ENCODE assay signal across 8 cellular contexts in the genomic region with DNA sequence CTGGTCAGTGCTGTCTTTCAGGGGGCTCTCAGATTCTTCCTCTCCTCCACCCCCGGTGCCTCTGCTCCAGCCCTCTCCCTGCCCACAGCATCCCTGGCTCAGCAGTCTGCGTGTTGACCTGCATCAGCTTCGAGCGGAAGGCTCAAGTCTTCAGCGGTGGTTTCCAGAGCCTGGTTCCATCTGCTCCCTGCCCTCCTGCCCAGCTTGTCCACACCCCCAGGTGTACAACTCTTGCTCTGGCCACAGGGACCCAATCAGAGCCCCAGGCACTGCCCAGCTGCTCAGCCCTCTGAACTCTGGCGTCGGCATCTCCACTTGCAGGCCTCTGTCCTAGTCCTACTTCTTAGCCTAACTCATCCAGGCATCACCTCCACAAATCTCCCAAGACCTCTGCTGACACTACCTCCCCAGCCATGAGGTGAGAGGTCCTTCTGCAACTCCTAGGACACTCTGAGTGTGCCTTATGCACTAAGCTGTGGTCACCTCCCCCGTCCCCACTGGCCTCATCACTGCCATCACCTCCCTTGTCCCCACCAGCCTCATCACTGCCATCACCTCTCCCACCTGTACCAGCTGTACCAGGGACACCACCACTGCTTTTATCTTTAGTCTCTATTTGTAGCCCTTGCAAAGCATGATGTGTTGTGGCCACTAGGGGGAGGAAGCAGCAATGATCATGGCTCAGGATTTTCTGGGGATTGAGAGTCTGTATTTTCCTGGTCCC.
DNase-seq lines count a peak whose midpoint lies in the region; ATAC-seq and TF ChIP-seq lines count a peak whose summit lies in the region.

No MANE protein-coding gene starts in this region.

- H3K4me3 Mint-ChIP-seq in nephron, result no peak overlapping the region

- no peaks in the 10 kb centered on the region for H3K9me3 Mint-ChIP-seq in nephron

- ATAC-seq in GM18502 (IDR thresholded peaks at IDR 0.05; ENCODE audit: poor library complexity, unreplicated experiment) (no peak), HG02970 (IDR thresholded peaks at IDR 0.05; ENCODE audit: low FRiP score, unreplicated experiment) (no peak)

- peak; percentile 74 for DNase-seq in AG08396 (ENCODE audit: low spot score)
- peak; percentile 70 for DNase-seq in GM13977 (ENCODE audit: low spot score)
- DNase-seq in NCI-H2029 (lab: John Stamatoyannopoulos, UW), result peak; percentile 21
- peak; percentile 7 to 34 for DNase-seq in activated CD4-positive, alpha-beta T cell treated with anti-CD3 and anti-CD28 coated beads, Interleukin-2, amount 50 U/mL, for 24 hours (ENCODE audit: low read depth in 1 of 2, low spot score in 1 of 2)
- DNase-seq in fibroblast of gingiva (ENCODE audit: low read depth), result peak; percentile 49

- H3K36me3 Mint-ChIP-seq in nephron (ENCODE audit: low read depth), result no peaks in the 10 kb centered on the region

- TF ChIP-seq CTCF in GM13977 (IDR thresholded peaks at IDR 0.05; ENCODE audit: extremely low read depth, insufficient read depth, missing control alignments), result peak; percentile 73
- peak; percentile 77 to 80 (median 79) for TF ChIP-seq CTCF in nephron (IDR thresholded peaks at IDR 0.05; ENCODE audit: unreplicated experiment in 3 of 3)

- in situ Hi-C loops in GM13977 (cut with MboI; ENCODE audit: low pct_unique_long_range_greater_than_20kb, low sequenced_read_pairs, unreplicated experiment), result no loop called here

- H3K27ac Mint-ChIP-seq in nephron, result peak overlapping the region in 1 of 3 experiments; percentile 0

- peaks cover 34% of the 10 kb centered on the region for H3K27me3 Mint-ChIP-seq in nephron (ENCODE audit: low read depth)

- peaks cover 33% of the 10 kb centered on the region for H3K4me1 Mint-ChIP-seq in nephron

Comparison
In these comparisons a context has a peak if more than half of its experiments do, and no peak if none do; other contexts are left out.
1. DNase-seq: peak in every context shown above with its lines; median percentile 74 in AG08396; 70 in GM13977; 49 in fibroblast of gingiva; 21 in NCI-H2029; 20 in activated CD4-positive, alpha-beta T cell treated with anti-CD3 and anti-CD28 coated beads, Interleukin-2, amount 50 U/mL, for 24 hours.